ENCODE assay signal across 11 cellular contexts in the genomic region with DNA sequence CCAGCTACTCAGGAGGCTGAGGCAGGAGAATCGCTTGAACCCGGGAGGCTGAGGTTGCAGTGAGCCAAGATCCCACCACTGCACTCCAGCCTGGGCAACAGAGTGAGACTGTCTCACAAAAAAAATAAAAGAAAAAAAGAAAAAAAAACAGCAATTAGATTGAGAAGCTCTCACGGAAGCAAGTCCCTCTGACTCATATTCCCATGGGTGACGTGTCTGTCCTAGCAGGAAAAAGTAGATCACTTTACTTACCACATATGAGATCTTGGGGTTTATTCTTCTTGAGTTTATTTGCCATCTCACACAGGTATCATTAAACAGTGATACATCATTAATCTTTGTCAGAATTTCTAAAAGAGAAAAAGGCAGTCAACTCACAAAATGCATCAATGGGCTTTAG.
DNase-seq lines count a peak whose midpoint lies in the region; ATAC-seq lines count a peak whose summit lies in the region.
"Had no signal": no experiment of that assay in that cellular context is flagged by ENCODE, and none has a peak within 500 bp of the region (broad histone marks: within the 10 kb centered on the region; RNA-seq: fewer than 3 reads in every experiment).

No MANE protein-coding gene starts in this region.

- no peak overlapping the region for H3K4me3 ChIP-seq in skeletal muscle cell (ENCODE audit: low read depth, low read length)
- H3K4me3 ChIP-seq: adrenal gland had no signal

- ATAC-seq in esophagus mucosa (peak; percentile 81), GM19452 (IDR thresholded peaks at IDR 0.05; ENCODE audit: unreplicated experiment) (no peak), GM18909 (IDR thresholded peaks at IDR 0.05; ENCODE audit: poor library complexity, unreplicated experiment) (no peak)

- DNase-seq in GM04504 (ENCODE audit: low read depth) (peak; percentile 69), RPMI7951 (ENCODE audit: low read depth) (peak; percentile 88), skeletal muscle cell (ENCODE audit: low read depth) (peak; percentile 63), NCI-H748 treated with DMSO at 0.1 percent for 48 hours (lab: John Stamatoyannopoulos, UW) (no peak)
- no peak for DNase-seq in activated CD4-positive, alpha-beta T cell treated with anti-CD3 and anti-CD28 coated beads, Interleukin-2, amount 50 U/mL, for 48 hours
- DNase-seq: glutamatergic neuron, OCI-M1 had no signal

Comparison
In these comparisons a context has a peak if more than half of its experiments do, and no peak if none do; other contexts are left out.
1. DNase-seq: peak in GM04504 (single experiment), RPMI7951 (single experiment) and skeletal muscle cell (single experiment); none in NCI-H748 treated with DMSO at 0.1 percent for 48 hours (single experiment) and activated CD4-positive, alpha-beta T cell treated with anti-CD3 and anti-CD28 coated beads, Interleukin-2, amount 50 U/mL, for 48 hours (0 of 2).